In the genomic region with DNA sequence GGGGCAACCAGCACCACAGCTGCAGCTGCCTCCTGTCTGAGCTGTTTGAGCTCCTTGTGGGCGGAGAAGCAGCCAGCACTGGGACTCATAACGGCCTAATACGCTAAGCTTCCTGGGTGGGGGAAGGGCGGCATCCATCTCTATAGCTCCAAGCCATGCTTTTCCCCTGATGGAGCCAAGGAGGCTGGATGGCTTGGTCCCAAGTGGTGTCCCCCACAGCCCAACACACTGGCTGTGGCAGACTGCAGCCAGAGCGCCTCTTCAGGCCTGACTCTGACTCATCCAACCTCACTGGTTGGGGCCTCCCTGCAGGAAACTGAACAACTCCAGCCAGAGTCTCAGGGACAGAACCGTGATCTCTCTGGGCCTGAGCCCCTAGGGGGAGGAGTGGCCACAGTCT, we compare ENCODE assay signal across 2 cellular contexts.
TF ChIP-seq lines count a peak whose summit lies in the region.

No MANE protein-coding gene starts in this region.

TF ChIP-seq in IMR-90, 13 proteins besides CTCF, POLR2A, EP300 and RAD21:
- TF ChIP-seq ELK1 (IDR thresholded peaks at IDR 0.05; ENCODE audit: borderline replicate concordance, low read depth, low read length) (no peak), MAZ (IDR thresholded peaks at IDR 0.05; ENCODE audit: borderline replicate concordance, low read depth, low read length) (no peak), CHD1 (IDR thresholded peaks at IDR 0.05; ENCODE audit: low read depth, low read length) (no peak), RCOR1 (IDR thresholded peaks at IDR 0.05; ENCODE audit: insufficient replicate concordance, low read length) (no peak), MAFK (IDR thresholded peaks at IDR 0.05; ENCODE audit: low read depth, low read length) (no peak), MXI1 (IDR thresholded peaks at IDR 0.05; ENCODE audit: borderline replicate concordance, low read depth, low read length) (no peak), USF2 (IDR thresholded peaks at IDR 0.05; ENCODE audit: low read depth, low read length) (no peak), RFX5 (IDR thresholded peaks at IDR 0.05; ENCODE audit: low read depth, low read length) (no peak), SMC3 (IDR thresholded peaks at IDR 0.05; ENCODE audit: low read depth, low read length) (no peak), BHLHE40 (IDR thresholded peaks at IDR 0.05; ENCODE audit: low read depth, low read length) (no peak)

TF ChIP-seq in WTC11, 78 proteins besides CTCF, POLR2A, EP300 and RAD21:
- TF ChIP-seq CBFB (CRISPR knock-in tag; IDR thresholded peaks at IDR 0.05; ENCODE audit: low read depth) (no peak), NFE2L1 (CRISPR knock-in tag; IDR thresholded peaks at IDR 0.05) (no peak), CREB1 (CRISPR knock-in tag; IDR thresholded peaks at IDR 0.05) (no peak), IRF1 (CRISPR knock-in tag; IDR thresholded peaks at IDR 0.05) (no peak), MAX (CRISPR knock-in tag; IDR thresholded peaks at IDR 0.05) (no peak), CDX4 (CRISPR knock-in tag; IDR thresholded peaks at IDR 0.05; ENCODE audit: borderline replicate concordance) (no peak), CREM (CRISPR knock-in tag; IDR thresholded peaks at IDR 0.05) (no peak), ZNF232 (CRISPR knock-in tag; IDR thresholded peaks at IDR 0.05) (no peak), TP53 (CRISPR knock-in tag; IDR thresholded peaks at IDR 0.05) (no peak), ETV6 (CRISPR knock-in tag; IDR thresholded peaks at IDR 0.05) (no peak), HMGXB4 (CRISPR knock-in tag; IDR thresholded peaks at IDR 0.05) (no peak), EMX1 (CRISPR knock-in tag; IDR thresholded peaks at IDR 0.05) (no peak)
- TF ChIP-seq, protein P1, sequence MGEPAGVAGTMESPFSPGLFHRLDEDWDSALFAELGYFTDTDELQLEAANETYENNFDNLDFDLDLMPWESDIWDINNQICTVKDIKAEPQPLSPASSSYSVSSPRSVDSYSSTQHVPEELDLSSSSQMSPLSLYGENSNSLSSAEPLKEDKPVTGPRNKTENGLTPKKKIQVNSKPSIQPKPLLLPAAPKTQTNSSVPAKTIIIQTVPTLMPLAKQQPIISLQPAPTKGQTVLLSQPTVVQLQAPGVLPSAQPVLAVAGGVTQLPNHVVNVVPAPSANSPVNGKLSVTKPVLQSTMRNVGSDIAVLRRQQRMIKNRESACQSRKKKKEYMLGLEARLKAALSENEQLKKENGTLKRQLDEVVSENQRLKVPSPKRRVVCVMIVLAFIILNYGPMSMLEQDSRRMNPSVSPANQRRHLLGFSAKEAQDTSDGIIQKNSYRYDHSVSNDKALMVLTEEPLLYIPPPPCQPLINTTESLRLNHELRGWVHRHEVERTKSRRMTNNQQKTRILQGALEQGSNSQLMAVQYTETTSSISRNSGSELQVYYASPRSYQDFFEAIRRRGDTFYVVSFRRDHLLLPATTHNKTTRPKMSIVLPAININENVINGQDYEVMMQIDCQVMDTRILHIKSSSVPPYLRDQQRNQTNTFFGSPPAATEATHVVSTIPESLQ (CRISPR knock-in tag; IDR thresholded peaks at IDR 0.05): no peak
